In genomic region chr22:46336119-46337078, GRCh38 we compare ENCODE assay signal across 8 cellular contexts. TPM values are rescaled to one million over a fixed set of nuclear protein-coding genes. Genes with fewer than 3 reads are reported as not detected.
A peak's percentile ranks its signal among the peaks of the same experiment; 100 is the strongest.
DNase-seq lines count a peak whose midpoint lies in the region; ATAC-seq and TF ChIP-seq lines count a peak whose summit lies in the region.

No MANE protein-coding gene starts in this region.

- H3K36me3 ChIP-seq in CD8-positive, alpha-beta memory T cell (ENCODE audit: insufficient read depth, low read length): peaks cover 20% of the 10 kb centered on the region
- H3K36me3 ChIP-seq in fibroblast of lung (ENCODE audit: control insufficient read depth, insufficient read depth, low read length): peaks cover 14% of the 10 kb centered on the region
- peaks cover 42% of the 10 kb centered on the region for H3K36me3 ChIP-seq in neuron (ENCODE audit: insufficient read depth, low read length)

- H3K4me1 Mint-ChIP-seq in CD8-positive, alpha-beta memory T cell: peaks cover 36 to 54% (median 53%) of the 10 kb centered on the region in 3 donors
- H3K4me1 Mint-ChIP-seq in WTC11: peaks cover 18% of the 10 kb centered on the region

- H3K27me3 ChIP-seq in CD8-positive, alpha-beta memory T cell (ENCODE audit: insufficient read depth, low read length, poor library complexity, severe bottlenecking): no peaks in the 10 kb centered on the region
- H3K27me3 ChIP-seq in fibroblast of lung (ENCODE audit: control insufficient read depth, insufficient read depth, low read length) (no peaks in the 10 kb centered on the region), neuron (ENCODE audit: insufficient read depth, low read length) (no peaks in the 10 kb centered on the region)

- CTCF ChIA-PET in CD8-positive, alpha-beta memory T cell (lab: Charles Lee): interaction anchor here (0.9 to 1.2 kb wide), 3 partner anchors 208 to 330 kb away, joined by 3 read pairs; no protein-coding TSS in a partner anchor
- CTCF ChIA-PET in WTC11 (lab: Charles Lee): interaction anchor here (1.0 to 2.3 kb wide), 6 partner anchors 31 to 422 kb away, joined by 3 to 11 read pairs (median 4); no protein-coding TSS in a partner anchor

- peak in 1 of 5 donors; percentile 41 for DNase-seq in CD8-positive, alpha-beta memory T cell
- peak; percentile 30 for DNase-seq in WTC11 (ENCODE audit: low spot score)
- DNase-seq in fibroblast of lung (ENCODE audit: low read depth in 2 of 2): peak; percentile 2 to 23
- no peak for DNase-seq in COLO829 (ENCODE audit: low spot score)
- DNase-seq in NCI-H774 (lab: John Stamatoyannopoulos, UW): no peak

- H3K9ac ChIP-seq in fibroblast of lung (ENCODE audit: insufficient read depth, low read length): peak overlapping the region; percentile 79

- POLR2A ChIA-PET in CD8-positive, alpha-beta memory T cell (lab: Charles Lee): interaction anchor here (0.5 to 1.0 kb wide), 2 partner anchors 155 to 426 kb away, joined by 3 read pairs; partner anchors contain the start of gene TBC1D22A
- POLR2A ChIA-PET in WTC11 (lab: Charles Lee): interaction anchor here (0.8 to 1.3 kb wide), 4 partner anchors 8 to 69 kb away, joined by 3 read pairs; no protein-coding TSS in a partner anchor

- no peaks in the 10 kb centered on the region for H3K9me3 ChIP-seq in CD8-positive, alpha-beta memory T cell (ENCODE audit: low read length)
- no peaks in the 10 kb centered on the region for H3K9me3 ChIP-seq in fibroblast of lung (ENCODE audit: control insufficient read depth, insufficient read depth, low read depth, low read length)
- no peaks in the 10 kb centered on the region for H3K9me3 ChIP-seq in neuron (ENCODE audit: low read length)

- H3K36me3 Mint-ChIP-seq in CD8-positive, alpha-beta memory T cell: peaks cover 6 to 50% (median 12%) of the 10 kb centered on the region in 3 donors
- peaks cover 41% of the 10 kb centered on the region for H3K36me3 Mint-ChIP-seq in WTC11

- ATAC-seq in HG02610 (IDR thresholded peaks at IDR 0.05; ENCODE audit: unreplicated experiment) (peak; percentile 4), WTC11 (no peak), HG03135 (IDR thresholded peaks at IDR 0.05; ENCODE audit: unreplicated experiment) (no peak)

- peak overlapping the region; percentile 65 for H3K27ac ChIP-seq in CD8-positive, alpha-beta memory T cell (ENCODE audit: low read depth, low read length)
- H3K27ac ChIP-seq in fibroblast of lung (ENCODE audit: insufficient read depth, low read length): peak overlapping the region; percentile 78

- peak overlapping the region; percentile 58 for H3K4me3 ChIP-seq in CD8-positive, alpha-beta memory T cell (ENCODE audit: low read length)
- H3K4me3 ChIP-seq in fibroblast of lung (replicated peaks in 1 of 4; ENCODE audit: control extremely low read depth in 1 of 4, insufficient read depth in 1 of 4, low read depth in 3 of 4, low read length in 4 of 4): peak overlapping the region; percentile 86 to 88 (median 87)
- H3K4me3 ChIP-seq in neuron (ENCODE audit: low read length): peak overlapping the region; percentile 71

- H3K4me2 ChIP-seq in fibroblast of lung (ENCODE audit: extremely low read depth, insufficient read depth, low read length): peak overlapping the region; percentile 94

- H3K27ac Mint-ChIP-seq in CD8-positive, alpha-beta memory T cell: peak overlapping the region; percentile 51 to 98 (median 92)
- peak overlapping the region; percentile 69 for H3K27ac Mint-ChIP-seq in WTC11

- peaks cover 25% of the 10 kb centered on the region for H3K79me2 ChIP-seq in fibroblast of lung (ENCODE audit: control insufficient read depth, insufficient read depth, low read length)

- H3K9me3 Mint-ChIP-seq in CD8-positive, alpha-beta memory T cell: no peaks in the 10 kb centered on the region
- H3K9me3 Mint-ChIP-seq in WTC11: no peaks in the 10 kb centered on the region

- H2AFZ ChIP-seq in fibroblast of lung (ENCODE audit: low read length) (no peak overlapping the region), neuron (ENCODE audit: low read depth, low read length) (peak overlapping the region; percentile 40)

- H3K4me1 ChIP-seq in CD8-positive, alpha-beta memory T cell (ENCODE audit: insufficient read depth, low read length): peaks cover 9% of the 10 kb centered on the region
- H3K4me1 ChIP-seq in fibroblast of lung (ENCODE audit: control insufficient read depth, extremely low read depth, insufficient read depth, low read length): peaks cover 7% of the 10 kb centered on the region
- H3K4me1 ChIP-seq in neuron (ENCODE audit: insufficient read depth, low read length): peaks cover 9% of the 10 kb centered on the region

- no peaks in the 10 kb centered on the region for H4K20me1 ChIP-seq in fibroblast of lung (ENCODE audit: control insufficient read depth, extremely low read depth, insufficient read depth, low read length)

- H3K27me3 Mint-ChIP-seq in CD8-positive, alpha-beta memory T cell: no peaks in the 10 kb centered on the region
- no peaks in the 10 kb centered on the region for H3K27me3 Mint-ChIP-seq in WTC11 (ENCODE audit: low read depth)

- no peak for TF ChIP-seq CTCF in WTC11 (IDR thresholded peaks at IDR 0.05)
- TF ChIP-seq CTCF in fibroblast of lung (conservative IDR thresholded peaks at IDR 0.05 in 1 of 2, IDR thresholded peaks at IDR 0.05 in 1 of 2; ENCODE audit: low read depth in 1 of 2, low read length in 2 of 2): no peak

- peak overlapping the region; percentile 90 to 97 (median 94) for H3K4me3 Mint-ChIP-seq in CD8-positive, alpha-beta memory T cell
- peak overlapping the region; percentile 90 for H3K4me3 Mint-ChIP-seq in WTC11

TF ChIP-seq in WTC11, 78 proteins besides CTCF, POLR2A, EP300 and RAD21 (continues in another document):
- TF ChIP-seq NR1H2 (CRISPR knock-in tag; IDR thresholded peaks at IDR 0.05): no peak
- TF ChIP-seq ELF4 (CRISPR knock-in tag; IDR thresholded peaks at IDR 0.05; ENCODE audit: low read depth): no peak
- TF ChIP-seq ZNF232 (CRISPR knock-in tag; IDR thresholded peaks at IDR 0.05): no peak
- no peak for TF ChIP-seq ZNF512 (CRISPR knock-in tag; IDR thresholded peaks at IDR 0.05; ENCODE audit: borderline replicate concordance)
- TF ChIP-seq NFATC4 (CRISPR knock-in tag; IDR thresholded peaks at IDR 0.05): no peak
- TF ChIP-seq ZMAT4 (CRISPR knock-in tag; IDR thresholded peaks at IDR 0.05): no peak
- no peak for TF ChIP-seq FOXP4 (CRISPR knock-in tag; IDR thresholded peaks at IDR 0.05)
- no peak for TF ChIP-seq ATF1 (CRISPR knock-in tag; IDR thresholded peaks at IDR 0.05)

RNA-seq across cellular contexts. Expression of gene TRMU, which starts 0.9 kb away (rescaled TPM):
- 10 to 100 TPM; 68.9 to 69.5 TPM for total RNA-seq in CD8-positive, alpha-beta memory T cell
- 13.3 TPM for polyA plus RNA-seq in CD8-positive, alpha-beta memory T cell
- total RNA-seq in WTC11 (2021): 62.4 to 103 TPM (median 64.6 TPM) in 3 replicates
- 20.5 and 22.1 TPM in 2 replicates for total RNA-seq in fibroblast of lung
- polyA plus RNA-seq in fibroblast of lung: 18.4 and 21.9 TPM in 2 replicates
- polyA plus RNA-seq in fibroblast of lung (2012): 20.3 and 25.5 TPM in 2 replicates
- 6.2 and 15.4 TPM in 2 replicates for polyA minus RNA-seq in fibroblast of lung (ENCODE audit: low replicate concordance)

RNA-seq across cellular contexts. Expression of gene GTSE1, which starts 39.7 kb away (rescaled TPM):
- total RNA-seq in CD8-positive, alpha-beta memory T cell: 10 to 100 TPM; 27.4 to 30.9 TPM
- polyA plus RNA-seq in CD8-positive, alpha-beta memory T cell: 0.10 TPM
- total RNA-seq in WTC11 (2021) (45.4 to 56.1 TPM (median 45.4 TPM) in 3 replicates), fibroblast of lung (0.26 and 2.0 TPM in 2 replicates)
- 3.6 and 13.7 TPM in 2 replicates for polyA plus RNA-seq in fibroblast of lung
- 4.1 and 15.7 TPM in 2 replicates for polyA plus RNA-seq in fibroblast of lung (2012)
- 0.71 and 7.7 TPM in 2 replicates for polyA minus RNA-seq in fibroblast of lung (ENCODE audit: low replicate concordance)

Comparison
In these comparisons a context has a peak if more than half of its experiments do, and no peak if none do; other contexts are left out.
1. DNase-seq: peak in WTC11 (single experiment) and fibroblast of lung (2 of 2); none in COLO829 (single experiment) and NCI-H774 (single experiment).
2. Peak in every context shown above with its lines, with median percentiles within 50 percentile points of each other: H3K4me3 ChIP-seq.